ENCODE assay signal across 1 cellular context in the genomic region with DNA sequence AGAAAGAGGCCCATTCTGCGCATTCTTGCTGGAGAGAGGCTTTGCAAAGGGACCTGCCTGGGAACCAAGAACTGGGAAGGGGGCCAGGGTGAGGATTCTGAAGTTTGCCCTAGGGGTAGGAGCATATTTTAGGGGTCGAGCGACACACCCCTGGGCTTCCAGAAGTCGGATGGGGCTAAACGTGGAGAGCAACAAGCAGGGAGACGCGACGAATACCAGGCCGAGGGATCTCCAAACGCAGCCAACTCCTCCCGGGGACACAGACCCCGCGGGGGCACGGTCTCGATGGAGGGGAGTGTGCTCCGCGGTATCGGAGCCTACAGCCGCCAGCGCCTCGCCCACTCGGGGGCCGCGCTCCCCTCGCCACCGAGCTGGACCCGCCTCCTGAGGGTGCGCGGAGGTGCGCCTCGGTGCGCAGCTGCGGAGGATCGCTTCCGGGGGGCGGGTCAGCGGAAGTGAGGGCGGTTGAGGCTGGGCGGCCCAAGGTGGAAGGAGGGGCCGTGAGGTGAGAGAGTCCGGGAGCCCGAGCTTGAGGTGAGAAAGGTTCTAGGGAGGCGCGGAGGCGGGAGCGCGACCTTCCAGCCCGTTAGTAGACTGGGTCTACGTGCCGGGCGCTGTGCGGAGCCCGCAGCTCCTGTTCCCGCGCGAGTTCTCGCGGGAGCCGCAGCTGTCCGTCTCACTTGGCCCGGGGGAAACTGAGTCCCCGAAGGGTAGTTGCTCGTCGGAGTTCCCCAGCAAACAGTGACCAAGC.
TF ChIP-seq lines count a peak whose summit lies in the region.

A gene (plus strand): TSS at position 459 of the 751 bp plus-strand sequence. CDS start 3,151 bp downstream, outside the sequence.

TF ChIP-seq in K562, 482 proteins besides CTCF, POLR2A, EP300 and RAD21 (continued from another document and continues in another):
- TF ChIP-seq, protein P1, sequence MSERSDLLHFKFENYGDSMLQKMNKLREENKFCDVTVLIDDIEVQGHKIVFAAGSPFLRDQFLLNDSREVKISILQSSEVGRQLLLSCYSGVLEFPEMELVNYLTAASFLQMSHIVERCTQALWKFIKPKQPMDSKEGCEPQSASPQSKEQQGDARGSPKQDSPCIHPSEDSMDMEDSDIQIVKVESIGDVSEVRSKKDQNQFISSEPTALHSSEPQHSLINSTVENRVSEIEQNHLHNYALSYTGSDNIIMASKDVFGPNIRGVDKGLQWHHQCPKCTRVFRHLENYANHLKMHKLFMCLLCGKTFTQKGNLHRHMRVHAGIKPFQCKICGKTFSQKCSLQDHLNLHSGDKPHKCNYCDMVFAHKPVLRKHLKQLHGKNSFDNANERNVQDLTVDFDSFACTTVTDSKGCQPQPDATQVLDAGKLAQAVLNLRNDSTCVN (CRISPR knock-in tag; IDR thresholded peaks at IDR 0.05): no peak
- TF ChIP-seq, protein P2, sequence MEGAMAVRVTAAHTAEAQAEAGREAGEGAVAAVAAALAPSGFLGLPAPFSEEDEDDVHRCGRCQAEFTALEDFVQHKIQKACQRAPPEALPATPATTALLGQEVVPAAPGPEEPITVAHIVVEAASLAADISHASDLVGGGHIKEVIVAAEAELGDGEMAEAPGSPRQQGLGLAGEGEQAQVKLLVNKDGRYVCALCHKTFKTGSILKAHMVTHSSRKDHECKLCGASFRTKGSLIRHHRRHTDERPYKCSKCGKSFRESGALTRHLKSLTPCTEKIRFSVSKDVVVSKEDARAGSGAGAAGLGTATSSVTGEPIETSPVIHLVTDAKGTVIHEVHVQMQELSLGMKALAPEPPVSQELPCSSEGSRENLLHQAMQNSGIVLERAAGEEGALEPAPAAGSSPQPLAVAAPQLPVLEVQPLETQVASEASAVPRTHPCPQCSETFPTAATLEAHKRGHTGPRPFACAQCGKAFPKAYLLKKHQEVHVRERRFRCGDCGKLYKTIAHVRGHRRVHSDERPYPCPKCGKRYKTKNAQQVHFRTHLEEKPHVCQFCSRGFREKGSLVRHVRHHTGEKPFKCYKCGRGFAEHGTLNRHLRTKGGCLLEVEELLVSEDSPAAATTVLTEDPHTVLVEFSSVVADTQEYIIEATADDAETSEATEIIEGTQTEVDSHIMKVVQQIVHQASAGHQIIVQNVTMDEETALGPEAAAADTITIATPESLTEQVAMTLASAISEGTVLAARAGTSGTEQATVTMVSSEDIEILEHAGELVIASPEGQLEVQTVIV (CRISPR knock-in tag; IDR thresholded peaks at IDR 0.05; ENCODE audit: borderline replicate concordance): no peak
- TF ChIP-seq PYGO2 (tag; IDR thresholded peaks at IDR 0.05) (no peak), FOSL1 (tag; conservative IDR thresholded peaks at IDR 0.05) (no peak), ZNF282 (CRISPR knock-in tag; IDR thresholded peaks at IDR 0.05) (0 out of 2 replicates have a peak, but pooled peaks have one; percentile 5), POLR3G (IDR thresholded peaks at IDR 0.05; ENCODE audit: extremely low read depth, insufficient read length, insufficient replicate concordance) (no peak), GABPB2 (CRISPR knock-in tag; conservative IDR thresholded peaks at IDR 0.05) (no peak), SAFB (IDR thresholded peaks at IDR 0.05; ENCODE audit: borderline replicate concordance, low read depth, low read length) (peak; percentile 64), ARHGAP35 (IDR thresholded peaks at IDR 0.05; ENCODE audit: partially characterized antibody) (peak; percentile 87), TCF3 (CRISPR knock-in tag; IDR thresholded peaks at IDR 0.05) (no peak), EP400 (IDR thresholded peaks at IDR 0.05) (peak; percentile 71), MTA1 (IDR thresholded peaks at IDR 0.05; ENCODE audit: borderline replicate concordance) (no peak), PCBP2 (IDR thresholded peaks at IDR 0.05; ENCODE audit: low read depth, low read length, poor library complexity, severe bottlenecking) (no peak), PHB (CRISPR knock-in tag; IDR thresholded peaks at IDR 0.05) (no peak), CEBPG (CRISPR knock-in tag; IDR thresholded peaks at IDR 0.05) (0 out of 2 replicates have a peak, but pooled peaks have one; percentile 53), CEBPG (tag; conservative IDR thresholded peaks at IDR 0.05 in 1 of 2, IDR thresholded peaks at IDR 0.05 in 1 of 2) (no peak), NFIX (CRISPR knock-in tag; IDR thresholded peaks at IDR 0.05; ENCODE audit: low read depth) (no peak), TFAM (CRISPR knock-in tag; conservative IDR thresholded peaks at IDR 0.05) (no peak), MCM3 (IDR thresholded peaks at IDR 0.05) (no peak), CC2D1A (IDR thresholded peaks at IDR 0.05) (no peak), RBM25 (IDR thresholded peaks at IDR 0.05; ENCODE audit: low read depth, low read length, severe bottlenecking) (no peak), XRCC5 (IDR thresholded peaks at IDR 0.05; ENCODE audit: low read depth, low read length) (no peak; the same call in 1 of the 2 replicates), MCM2 (IDR thresholded peaks at IDR 0.05; ENCODE audit: low read depth) (no peak), KAT2B (IDR thresholded peaks at IDR 0.05; ENCODE audit: low read depth, low read length) (no peak), FOXA3 (CRISPR knock-in tag; conservative IDR thresholded peaks at IDR 0.05 in 1 of 2, IDR thresholded peaks at IDR 0.05 in 1 of 2) (peak in 1 of 2 experiments; percentile 35; a peak in 1 of 4 replicates), NCOA4 (IDR thresholded peaks at IDR 0.05; ENCODE audit: partially characterized antibody) (no peak)
- TF ChIP-seq, protein P3, sequence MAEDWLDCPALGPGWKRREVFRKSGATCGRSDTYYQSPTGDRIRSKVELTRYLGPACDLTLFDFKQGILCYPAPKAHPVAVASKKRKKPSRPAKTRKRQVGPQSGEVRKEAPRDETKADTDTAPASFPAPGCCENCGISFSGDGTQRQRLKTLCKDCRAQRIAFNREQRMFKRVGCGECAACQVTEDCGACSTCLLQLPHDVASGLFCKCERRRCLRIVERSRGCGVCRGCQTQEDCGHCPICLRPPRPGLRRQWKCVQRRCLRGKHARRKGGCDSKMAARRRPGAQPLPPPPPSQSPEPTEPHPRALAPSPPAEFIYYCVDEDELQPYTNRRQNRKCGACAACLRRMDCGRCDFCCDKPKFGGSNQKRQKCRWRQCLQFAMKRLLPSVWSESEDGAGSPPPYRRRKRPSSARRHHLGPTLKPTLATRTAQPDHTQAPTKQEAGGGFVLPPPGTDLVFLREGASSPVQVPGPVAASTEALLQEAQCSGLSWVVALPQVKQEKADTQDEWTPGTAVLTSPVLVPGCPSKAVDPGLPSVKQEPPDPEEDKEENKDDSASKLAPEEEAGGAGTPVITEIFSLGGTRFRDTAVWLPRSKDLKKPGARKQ (CRISPR knock-in tag; IDR thresholded peaks at IDR 0.05): no peak
- TF ChIP-seq, protein P4, sequence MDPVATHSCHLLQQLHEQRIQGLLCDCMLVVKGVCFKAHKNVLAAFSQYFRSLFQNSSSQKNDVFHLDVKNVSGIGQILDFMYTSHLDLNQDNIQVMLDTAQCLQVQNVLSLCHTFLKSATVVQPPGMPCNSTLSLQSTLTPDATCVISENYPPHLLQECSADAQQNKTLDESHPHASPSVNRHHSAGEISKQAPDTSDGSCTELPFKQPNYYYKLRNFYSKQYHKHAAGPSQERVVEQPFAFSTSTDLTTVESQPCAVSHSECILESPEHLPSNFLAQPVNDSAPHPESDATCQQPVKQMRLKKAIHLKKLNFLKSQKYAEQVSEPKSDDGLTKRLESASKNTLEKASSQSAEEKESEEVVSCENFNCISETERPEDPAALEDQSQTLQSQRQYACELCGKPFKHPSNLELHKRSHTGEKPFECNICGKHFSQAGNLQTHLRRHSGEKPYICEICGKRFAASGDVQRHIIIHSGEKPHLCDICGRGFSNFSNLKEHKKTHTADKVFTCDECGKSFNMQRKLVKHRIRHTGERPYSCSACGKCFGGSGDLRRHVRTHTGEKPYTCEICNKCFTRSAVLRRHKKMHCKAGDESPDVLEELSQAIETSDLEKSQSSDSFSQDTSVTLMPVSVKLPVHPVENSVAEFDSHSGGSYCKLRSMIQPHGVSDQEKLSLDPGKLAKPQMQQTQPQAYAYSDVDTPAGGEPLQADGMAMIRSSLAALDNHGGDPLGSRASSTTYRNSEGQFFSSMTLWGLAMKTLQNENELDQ (CRISPR knock-in tag; IDR thresholded peaks at IDR 0.05; ENCODE audit: borderline replicate concordance): no peak
- TF ChIP-seq, protein P5, sequence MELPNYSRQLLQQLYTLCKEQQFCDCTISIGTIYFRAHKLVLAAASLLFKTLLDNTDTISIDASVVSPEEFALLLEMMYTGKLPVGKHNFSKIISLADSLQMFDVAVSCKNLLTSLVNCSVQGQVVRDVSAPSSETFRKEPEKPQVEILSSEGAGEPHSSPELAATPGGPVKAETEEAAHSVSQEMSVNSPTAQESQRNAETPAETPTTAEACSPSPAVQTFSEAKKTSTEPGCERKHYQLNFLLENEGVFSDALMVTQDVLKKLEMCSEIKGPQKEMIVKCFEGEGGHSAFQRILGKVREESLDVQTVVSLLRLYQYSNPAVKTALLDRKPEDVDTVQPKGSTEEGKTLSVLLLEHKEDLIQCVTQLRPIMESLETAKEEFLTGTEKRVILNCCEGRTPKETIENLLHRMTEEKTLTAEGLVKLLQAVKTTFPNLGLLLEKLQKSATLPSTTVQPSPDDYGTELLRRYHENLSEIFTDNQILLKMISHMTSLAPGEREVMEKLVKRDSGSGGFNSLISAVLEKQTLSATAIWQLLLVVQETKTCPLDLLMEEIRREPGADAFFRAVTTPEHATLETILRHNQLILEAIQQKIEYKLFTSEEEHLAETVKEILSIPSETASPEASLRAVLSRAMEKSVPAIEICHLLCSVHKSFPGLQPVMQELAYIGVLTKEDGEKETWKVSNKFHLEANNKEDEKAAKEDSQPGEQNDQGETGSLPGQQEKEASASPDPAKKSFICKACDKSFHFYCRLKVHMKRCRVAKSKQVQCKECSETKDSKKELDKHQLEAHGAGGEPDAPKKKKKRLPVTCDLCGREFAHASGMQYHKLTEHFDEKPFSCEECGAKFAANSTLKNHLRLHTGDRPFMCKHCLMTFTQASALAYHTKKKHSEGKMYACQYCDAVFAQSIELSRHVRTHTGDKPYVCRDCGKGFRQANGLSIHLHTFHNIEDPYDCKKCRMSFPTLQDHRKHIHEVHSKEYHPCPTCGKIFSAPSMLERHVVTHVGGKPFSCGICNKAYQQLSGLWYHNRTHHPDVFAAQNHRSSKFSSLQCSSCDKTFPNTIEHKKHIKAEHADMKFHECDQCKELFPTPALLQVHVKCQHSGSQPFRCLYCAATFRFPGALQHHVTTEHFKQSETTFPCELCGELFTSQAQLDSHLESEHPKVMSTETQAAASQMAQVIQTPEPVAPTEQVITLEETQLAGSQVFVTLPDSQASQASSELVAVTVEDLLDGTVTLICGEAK (IDR thresholded peaks at IDR 0.05): peak; percentile 95
- TF ChIP-seq, protein P5 (CRISPR knock-in tag; IDR thresholded peaks at IDR 0.05): no peak
- TF ChIP-seq, protein P6, sequence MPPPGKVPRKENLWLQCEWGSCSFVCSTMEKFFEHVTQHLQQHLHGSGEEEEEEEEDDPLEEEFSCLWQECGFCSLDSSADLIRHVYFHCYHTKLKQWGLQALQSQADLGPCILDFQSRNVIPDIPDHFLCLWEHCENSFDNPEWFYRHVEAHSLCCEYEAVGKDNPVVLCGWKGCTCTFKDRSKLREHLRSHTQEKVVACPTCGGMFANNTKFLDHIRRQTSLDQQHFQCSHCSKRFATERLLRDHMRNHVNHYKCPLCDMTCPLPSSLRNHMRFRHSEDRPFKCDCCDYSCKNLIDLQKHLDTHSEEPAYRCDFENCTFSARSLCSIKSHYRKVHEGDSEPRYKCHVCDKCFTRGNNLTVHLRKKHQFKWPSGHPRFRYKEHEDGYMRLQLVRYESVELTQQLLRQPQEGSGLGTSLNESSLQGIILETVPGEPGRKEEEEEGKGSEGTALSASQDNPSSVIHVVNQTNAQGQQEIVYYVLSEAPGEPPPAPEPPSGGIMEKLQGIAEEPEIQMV (tag; conservative IDR thresholded peaks at IDR 0.05; ENCODE audit: low read depth): no peak
- TF ChIP-seq, protein P7, sequence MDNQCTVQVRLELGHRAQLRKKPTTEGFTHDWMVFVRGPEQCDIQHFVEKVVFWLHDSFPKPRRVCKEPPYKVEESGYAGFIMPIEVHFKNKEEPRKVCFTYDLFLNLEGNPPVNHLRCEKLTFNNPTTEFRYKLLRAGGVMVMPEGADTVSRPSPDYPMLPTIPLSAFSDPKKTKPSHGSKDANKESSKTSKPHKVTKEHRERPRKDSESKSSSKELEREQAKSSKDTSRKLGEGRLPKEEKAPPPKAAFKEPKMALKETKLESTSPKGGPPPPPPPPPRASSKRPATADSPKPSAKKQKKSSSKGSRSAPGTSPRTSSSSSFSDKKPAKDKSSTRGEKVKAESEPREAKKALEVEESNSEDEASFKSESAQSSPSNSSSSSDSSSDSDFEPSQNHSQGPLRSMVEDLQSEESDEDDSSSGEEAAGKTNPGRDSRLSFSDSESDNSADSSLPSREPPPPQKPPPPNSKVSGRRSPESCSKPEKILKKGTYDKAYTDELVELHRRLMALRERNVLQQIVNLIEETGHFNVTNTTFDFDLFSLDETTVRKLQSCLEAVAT (IDR thresholded peaks at IDR 0.05): peak in 1 of 2 experiments; percentile 33; a peak in 2 of 4 replicates
- TF ChIP-seq, protein P8, sequence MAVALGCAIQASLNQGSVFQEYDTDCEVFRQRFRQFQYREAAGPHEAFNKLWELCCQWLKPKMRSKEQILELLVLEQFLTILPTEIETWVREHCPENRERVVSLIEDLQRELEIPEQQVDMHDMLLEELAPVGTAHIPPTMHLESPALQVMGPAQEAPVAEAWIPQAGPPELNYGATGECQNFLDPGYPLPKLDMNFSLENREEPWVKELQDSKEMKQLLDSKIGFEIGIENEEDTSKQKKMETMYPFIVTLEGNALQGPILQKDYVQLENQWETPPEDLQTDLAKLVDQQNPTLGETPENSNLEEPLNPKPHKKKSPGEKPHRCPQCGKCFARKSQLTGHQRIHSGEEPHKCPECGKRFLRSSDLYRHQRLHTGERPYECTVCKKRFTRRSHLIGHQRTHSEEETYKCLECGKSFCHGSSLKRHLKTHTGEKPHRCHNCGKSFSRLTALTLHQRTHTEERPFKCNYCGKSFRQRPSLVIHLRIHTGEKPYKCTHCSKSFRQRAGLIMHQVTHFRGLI (CRISPR knock-in tag; IDR thresholded peaks at IDR 0.05): no peak
